Comparison of ENCODE assay signal across 20 cellular contexts in the genomic region with DNA sequence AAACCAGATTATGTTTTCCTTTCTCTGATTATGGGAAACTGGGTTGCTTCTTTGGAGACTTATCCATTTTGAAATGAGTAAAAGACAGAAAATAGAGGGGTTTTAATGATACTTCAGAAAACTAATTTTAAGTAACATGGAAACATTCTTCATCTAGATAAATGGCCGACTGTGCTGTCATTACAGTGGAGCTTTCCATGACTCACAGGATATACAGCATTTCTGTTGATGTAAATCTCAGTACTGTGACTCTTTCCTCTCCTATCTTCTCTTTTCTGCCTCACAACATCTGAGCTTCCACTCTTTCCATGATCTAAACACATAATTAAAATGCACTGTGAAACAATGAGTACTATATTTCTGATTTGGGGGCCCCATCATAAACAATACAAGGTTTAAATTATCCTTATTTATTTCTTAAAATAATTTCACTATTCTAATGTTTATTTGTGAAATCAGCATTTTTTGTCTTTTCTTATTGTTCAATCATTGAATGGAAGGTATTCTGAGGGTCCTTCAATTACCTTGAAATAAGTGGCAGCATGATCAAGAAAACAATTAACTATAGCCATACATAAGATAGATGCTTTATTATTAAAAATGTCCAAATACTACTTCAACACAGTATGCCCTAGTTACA. TPM values are rescaled to one million over a fixed set of nuclear protein-coding genes. Genes with fewer than 3 reads are reported as not detected.
DNase-seq lines count a peak whose midpoint lies in the region; ATAC-seq and TF ChIP-seq lines count a peak whose summit lies in the region.
"Had no signal": no experiment of that assay in that cellular context is flagged by ENCODE, and none has a peak within 500 bp of the region (broad histone marks: within the 10 kb centered on the region; RNA-seq: fewer than 3 reads in every experiment).

No MANE protein-coding gene starts in this region.

- no peak for ATAC-seq in HG02610 (IDR thresholded peaks at IDR 0.05; ENCODE audit: unreplicated experiment)
- ATAC-seq in HG03159 (IDR thresholded peaks at IDR 0.05; ENCODE audit: unreplicated experiment): no peak
- ATAC-seq: gastroesophageal sphincter, sciatic nerve had no signal

- peaks cover 56% of the 10 kb centered on the region for H3K36me3 ChIP-seq in brain microvascular endothelial cell (replicated peaks)

- in situ Hi-C loops in brain microvascular endothelial cell (cut with HindIII; ENCODE audit: low pct_ligation_motif_present, low sequenced_read_pairs): no loop called here

- H3K4me3 ChIP-seq in brain microvascular endothelial cell (ENCODE audit: low read depth, low read length): no peak overlapping the region
- H3K4me3 ChIP-seq: breast epithelium, gastroesophageal sphincter, thyroid gland had no signal

- TF ChIP-seq CTCF in brain microvascular endothelial cell (IDR thresholded peaks at IDR 0.05; ENCODE audit: low read depth, low read length, missing control alignments) (no peak), glutamatergic neuron (IDR thresholded peaks at IDR 0.05; ENCODE audit: partially characterized antibody, unreplicated experiment) (no peak)

- CTCF ChIA-PET in activated CD4-positive, alpha-beta memory T cell treated with anti-CD3 and anti-CD28 coated beads for 36 hours (lab: Charles Lee): no interaction called here

- no peaks in the 10 kb centered on the region for H3K9me3 Mint-ChIP-seq in glutamatergic neuron (ENCODE audit: unreplicated experiment)
- no peaks in the 10 kb centered on the region for H3K9me3 Mint-ChIP-seq in activated CD4-positive, alpha-beta memory T cell treated with anti-CD3 and anti-CD28 coated beads for 36 hours
- H3K9me3 Mint-ChIP-seq: immature natural killer cell, neural crest cell had no signal

- H3K27ac ChIP-seq in brain microvascular endothelial cell: no peak overlapping the region
- H3K27ac ChIP-seq: breast epithelium, gastroesophageal sphincter, thyroid gland had no signal

- H3K4me1 Mint-ChIP-seq in glutamatergic neuron (ENCODE audit: low read depth, unreplicated experiment): peaks cover 39% of the 10 kb centered on the region
- peaks cover 6% of the 10 kb centered on the region for H3K4me1 Mint-ChIP-seq in activated CD4-positive, alpha-beta memory T cell treated with anti-CD3 and anti-CD28 coated beads for 36 hours (ENCODE audit: low read depth)
- H3K4me1 Mint-ChIP-seq: neural crest cell had no signal

- DNase-seq in EH (ENCODE audit: low read depth) (peak; percentile 73), LHCN-M2 (ENCODE audit: low read depth) (peak; percentile 36), brain microvascular endothelial cell (peak; percentile 27), glutamatergic neuron (no peak), kidney glomerular epithelial cell (lab: John Stamatoyannopoulos, UW) (no peak)
- no peak for DNase-seq in activated CD4-positive, alpha-beta memory T cell treated with anti-CD3 and anti-CD28 coated beads for 36 hours
- DNase-seq: activated naive CD4-positive, alpha-beta T cell treated with Interleukin-2 at 50 U/mL for 16 hours; C1 segment of cervical spinal cord; effector CD4-positive, alpha-beta T cell; immature natural killer cell; mesendoderm; NCI-H187 treated with DMSO at 0.1 percent for 48 hours; NCI-H510A; thyroid gland had no signal

- H3K27me3 Mint-ChIP-seq in glutamatergic neuron (ENCODE audit: unreplicated experiment): no peaks in the 10 kb centered on the region
- no peaks in the 10 kb centered on the region for H3K27me3 Mint-ChIP-seq in activated CD4-positive, alpha-beta memory T cell treated with anti-CD3 and anti-CD28 coated beads for 36 hours

- no peaks in the 10 kb centered on the region for H3K36me3 Mint-ChIP-seq in glutamatergic neuron (ENCODE audit: unreplicated experiment)
- peaks cover 38% of the 10 kb centered on the region for H3K36me3 Mint-ChIP-seq in activated CD4-positive, alpha-beta memory T cell treated with anti-CD3 and anti-CD28 coated beads for 36 hours

- no peaks in the 10 kb centered on the region for H3K27me3 ChIP-seq in brain microvascular endothelial cell (replicated peaks)
- H3K27me3 ChIP-seq: breast epithelium, gastroesophageal sphincter, thyroid gland had no signal

- H3K27ac Mint-ChIP-seq in glutamatergic neuron (ENCODE audit: unreplicated experiment): peak overlapping the region; percentile 86
- no peak overlapping the region for H3K27ac Mint-ChIP-seq in activated CD4-positive, alpha-beta memory T cell treated with anti-CD3 and anti-CD28 coated beads for 36 hours
- H3K27ac Mint-ChIP-seq: immature natural killer cell had no signal

- POLR2A ChIA-PET in activated CD4-positive, alpha-beta memory T cell treated with anti-CD3 and anti-CD28 coated beads for 36 hours (lab: Charles Lee): no interaction called here

- H3K4me3 Mint-ChIP-seq in glutamatergic neuron (ENCODE audit: unreplicated experiment): no peak overlapping the region
- no peak overlapping the region for H3K4me3 Mint-ChIP-seq in activated CD4-positive, alpha-beta memory T cell treated with anti-CD3 and anti-CD28 coated beads for 36 hours
- H3K4me3 Mint-ChIP-seq: immature natural killer cell, neural crest cell had no signal

- intact Hi-C loops in activated CD4-positive, alpha-beta memory T cell treated with anti-CD3 and anti-CD28 coated beads for 36 hours (cut with micrococcal nuclease): no loop called here

RNA-seq across cellular contexts. Expression of a gene that starts 19.3 kb away (rescaled TPM):
- 71.4 and 80.1 TPM in 2 replicates for total RNA-seq in LHCN-M2 (2014; rRNA removed)
- 54.6 TPM for polyA plus RNA-seq in LHCN-M2 (2012)
- 26.0 TPM for total RNA-seq in glutamatergic neuron (ENCODE audit: unreplicated experiment)
- total RNA-seq in activated CD4-positive, alpha-beta memory T cell treated with anti-CD3 and anti-CD28 coated beads for 36 hours: 10 to 100 TPM; 36.2 to 41.0 TPM

Comparison
In these comparisons a context has a peak if more than half of its experiments do, and no peak if none do; other contexts are left out.
1. DNase-seq: peak in EH (single experiment), LHCN-M2 (single experiment) and brain microvascular endothelial cell (single experiment); none in glutamatergic neuron (single experiment), activated CD4-positive, alpha-beta memory T cell treated with anti-CD3 and anti-CD28 coated beads for 36 hours (single experiment) and kidney glomerular epithelial cell (single experiment).